In the genomic region with DNA sequence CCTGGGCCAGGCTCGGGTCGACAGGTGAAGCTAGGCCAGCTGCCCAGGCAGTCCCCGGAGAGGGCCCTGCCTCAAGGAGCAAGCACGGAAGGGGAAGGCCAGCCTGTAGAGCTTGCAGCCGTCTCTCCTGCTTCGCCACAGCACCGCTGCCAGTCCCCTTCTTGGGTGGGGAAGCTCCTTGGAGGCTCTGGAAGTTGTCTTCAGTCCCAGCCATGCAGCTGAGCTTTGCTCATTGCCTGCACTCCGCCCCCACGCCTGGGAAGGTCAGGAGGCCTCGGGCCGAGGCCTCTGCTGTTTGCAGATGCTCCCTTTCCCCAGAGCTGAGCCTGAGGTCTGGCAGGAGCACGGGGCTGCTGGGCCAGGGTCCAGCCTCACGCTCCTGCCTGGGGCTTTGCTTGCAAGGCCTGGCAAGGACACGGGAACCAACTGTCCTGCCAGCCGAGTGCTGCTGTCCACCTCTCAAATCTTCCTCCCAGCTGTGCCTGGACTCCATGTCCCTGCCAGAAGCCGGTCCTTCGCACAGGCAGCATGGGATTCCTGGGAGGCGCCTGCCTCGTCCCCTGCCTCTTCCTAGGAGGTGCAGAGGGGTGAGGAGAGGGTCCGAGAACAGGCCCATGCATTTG, we compare ENCODE assay signal across 12 cellular contexts. TPM values are rescaled to one million over a fixed set of nuclear protein-coding genes. Genes with fewer than 3 reads are reported as not detected.
DNase-seq lines count a peak whose midpoint lies in the region; ATAC-seq and TF ChIP-seq lines count a peak whose summit lies in the region.
"Had no signal": no experiment of that assay in that cellular context is flagged by ENCODE, and none has a peak within 500 bp of the region (broad histone marks: within the 10 kb centered on the region; RNA-seq: fewer than 3 reads in every experiment).

No MANE protein-coding gene starts in this region.

- no peak for DNase-seq in CD4-positive, CD25-positive, alpha-beta regulatory T cell
- DNase-seq in adrenal gland (peak in 4 of 7 donors; percentile 43 to 54 (median 48)), left ventricle myocardium superior (peak; percentile 93), posterior vena cava (ENCODE audit: low spot score) (peak; percentile 91), NCI-H146 treated with DMSO at 0.1 percent for 48 hours (lab: John Stamatoyannopoulos, UW; ENCODE audit: unreplicated experiment) (no peak), progenitor cell of endocrine pancreas (ENCODE audit: low spot score, unreplicated experiment) (no peak)
- no peak for DNase-seq in central memory CD4-positive, alpha-beta T cell
- DNase-seq: brain microvascular endothelial cell, NCI-H146 had no signal

- H3K4me1 Mint-ChIP-seq in CD4-positive, CD25-positive, alpha-beta regulatory T cell, result peaks cover 0 to 84% (median 31%) of the 10 kb centered on the region in 4 donors
- no peaks in the 10 kb centered on the region for H3K4me1 Mint-ChIP-seq in progenitor cell of endocrine pancreas (ENCODE audit: low read depth)
- H3K4me1 Mint-ChIP-seq: mesothelial cell of epicardium had no signal

- H3K9me3 Mint-ChIP-seq in CD4-positive, CD25-positive, alpha-beta regulatory T cell, result no peaks in the 10 kb centered on the region
- H3K9me3 Mint-ChIP-seq in progenitor cell of endocrine pancreas (ENCODE audit: low read depth), result no peaks in the 10 kb centered on the region
- H3K9me3 Mint-ChIP-seq: mesothelial cell of epicardium had no signal

- H3K4me3 Mint-ChIP-seq in CD4-positive, CD25-positive, alpha-beta regulatory T cell, result peak overlapping the region in 1 of 4 donors; percentile 61
- no peak overlapping the region for H3K4me3 Mint-ChIP-seq in progenitor cell of endocrine pancreas (ENCODE audit: low read depth)
- H3K4me3 Mint-ChIP-seq: mesothelial cell of epicardium had no signal

- peaks cover 5% of the 10 kb centered on the region for H3K36me3 Mint-ChIP-seq in CD4-positive, CD25-positive, alpha-beta regulatory T cell
- no peaks in the 10 kb centered on the region for H3K36me3 Mint-ChIP-seq in progenitor cell of endocrine pancreas (ENCODE audit: insufficient read depth)
- H3K36me3 Mint-ChIP-seq: mesothelial cell of epicardium had no signal

- TF ChIP-seq POLR2A in adrenal gland (IDR thresholded peaks at IDR 0.05), result no peak

- intact Hi-C loops in adrenal gland (cut with DNase I), result no loop called here
- intact Hi-C loops in left ventricle myocardium superior (cut with micrococcal nuclease), result no loop called here
- intact Hi-C loops in posterior vena cava (cut with DNase I), result no loop called here

- 66 to 76% (median 67%) methylated on average over 3 to 20 of the region's 20 CpGs for WGBS in adrenal gland, 4 donors

- H3K27me3 Mint-ChIP-seq in CD4-positive, CD25-positive, alpha-beta regulatory T cell, result no peaks in the 10 kb centered on the region
- no peaks in the 10 kb centered on the region for H3K27me3 Mint-ChIP-seq in progenitor cell of endocrine pancreas

- H3K27me3 ChIP-seq in CD4-positive, CD25-positive, alpha-beta regulatory T cell (ENCODE audit: control insufficient read depth, insufficient read depth, low read length), result no peaks in the 10 kb centered on the region
- H3K27me3 ChIP-seq in adrenal gland, result no peaks in the 10 kb centered on the region
- H3K27me3 ChIP-seq: brain microvascular endothelial cell had no signal

- peaks cover 95% of the 10 kb centered on the region for H3K4me1 ChIP-seq in CD4-positive, CD25-positive, alpha-beta regulatory T cell (ENCODE audit: control insufficient read depth, insufficient read depth, low read length, poor library complexity, severe bottlenecking)
- H3K4me1 ChIP-seq in adrenal gland (replicated peaks in 1 of 2), result no peaks in the 10 kb centered on the region

- H3K9me3 ChIP-seq in CD4-positive, CD25-positive, alpha-beta regulatory T cell (ENCODE audit: control insufficient read depth in 2 of 2, low read length in 2 of 2), result no peaks in the 10 kb centered on the region
- H3K9me3 ChIP-seq in adrenal gland (replicated peaks in 1 of 3), result no peaks in the 10 kb centered on the region

- H3K4me3 ChIP-seq in CD4-positive, CD25-positive, alpha-beta regulatory T cell (ENCODE audit: low read depth, low read length), result no peak overlapping the region
- H3K4me3 ChIP-seq in adrenal gland, result no peak overlapping the region
- H3K4me3 ChIP-seq: skin epidermis had no signal

- H3K27ac ChIP-seq in CD4-positive, CD25-positive, alpha-beta regulatory T cell (ENCODE audit: insufficient read depth, low read length, poor library complexity, severe bottlenecking), result peak overlapping the region; percentile 39
- peak overlapping the region in 1 of 5 donors; percentile 40 for H3K27ac ChIP-seq in adrenal gland
- H3K27ac ChIP-seq: brain microvascular endothelial cell had no signal

- H3K36me3 ChIP-seq in CD4-positive, CD25-positive, alpha-beta regulatory T cell (ENCODE audit: control insufficient read depth, insufficient read depth, low read length), result peaks cover 34% of the 10 kb centered on the region
- H3K36me3 ChIP-seq in adrenal gland (replicated peaks in 1 of 2), result peaks cover 0 to 25% of the 10 kb centered on the region in 2 donors

- TF ChIP-seq CTCF in adrenal gland (IDR thresholded peaks at IDR 0.05) (no peak), progenitor cell of endocrine pancreas (IDR thresholded peaks at IDR 0.05; ENCODE audit: unreplicated experiment) (no peak)

- no peak for ATAC-seq in CD4-positive, CD25-positive, alpha-beta regulatory T cell (ENCODE audit: low read depth in 2 of 2)
- ATAC-seq in left ventricle myocardium superior (peak; percentile 80), HG02759 (IDR thresholded peaks at IDR 0.05; ENCODE audit: unreplicated experiment) (no peak)

- H3K27ac Mint-ChIP-seq in CD4-positive, CD25-positive, alpha-beta regulatory T cell, result peak overlapping the region in 2 of 3 donors; percentile 69 to 76
- H3K27ac Mint-ChIP-seq in progenitor cell of endocrine pancreas, result no peak overlapping the region
- H3K27ac Mint-ChIP-seq: mesothelial cell of epicardium had no signal

RNA-seq across cellular contexts. Expression of a gene that starts 13.3 kb away (rescaled TPM):
- 21.0 TPM for total RNA-seq in CD4-positive, CD25-positive, alpha-beta regulatory T cell
- 10 to 100 TPM; 23.5 to 49.3 (median 35.2) TPM for polyA plus RNA-seq in CD4-positive, CD25-positive, alpha-beta regulatory T cell
- total RNA-seq in adrenal gland (10 to 100 TPM in 3 of 8 donors, 1 to 10 TPM in 5; 1.7 to 23.1 (median 6.9) TPM), left ventricle myocardium superior (44.7 TPM), posterior vena cava (10 to 100 TPM; 20.7 to 21.0 TPM), progenitor cell of endocrine pancreas (7.9 and 9.6 TPM in 2 replicates)
- 1 to 10 TPM in 2 of 3 donors, under 1 TPM in 1; 0.62 to 9.5 (median 7.9) TPM for polyA plus RNA-seq in adrenal gland

RNA-seq across cellular contexts. Expression of a gene that starts 36.5 kb away (rescaled TPM):
- total RNA-seq in CD4-positive, CD25-positive, alpha-beta regulatory T cell, result 22.8 TPM
- 10 to 100 TPM; 28.3 to 33.7 (median 31.0) TPM for polyA plus RNA-seq in CD4-positive, CD25-positive, alpha-beta regulatory T cell
- total RNA-seq in adrenal gland (10 to 100 TPM; 39.2 to 68.5 (median 48.4) TPM), left ventricle myocardium superior (57.0 TPM), posterior vena cava (10 to 100 TPM; 26.7 to 29.8 TPM), progenitor cell of endocrine pancreas (35.2 and 37.6 TPM in 2 replicates)
- polyA plus RNA-seq in adrenal gland, result 10 to 100 TPM; 20.0 to 25.3 (median 25.0) TPM

Comparison
In these comparisons a context has a peak if more than half of its experiments do, and no peak if none do; other contexts are left out.
1. DNase-seq: peak in adrenal gland (4 of 7), left ventricle myocardium superior (single experiment) and posterior vena cava (single experiment); none in CD4-positive, CD25-positive, alpha-beta regulatory T cell (0 of 3), NCI-H146 treated with DMSO at 0.1 percent for 48 hours (single experiment), central memory CD4-positive, alpha-beta T cell (single experiment) and progenitor cell of endocrine pancreas (single experiment).